ENCODE assay signal across 19 cellular contexts in the genomic region with DNA sequence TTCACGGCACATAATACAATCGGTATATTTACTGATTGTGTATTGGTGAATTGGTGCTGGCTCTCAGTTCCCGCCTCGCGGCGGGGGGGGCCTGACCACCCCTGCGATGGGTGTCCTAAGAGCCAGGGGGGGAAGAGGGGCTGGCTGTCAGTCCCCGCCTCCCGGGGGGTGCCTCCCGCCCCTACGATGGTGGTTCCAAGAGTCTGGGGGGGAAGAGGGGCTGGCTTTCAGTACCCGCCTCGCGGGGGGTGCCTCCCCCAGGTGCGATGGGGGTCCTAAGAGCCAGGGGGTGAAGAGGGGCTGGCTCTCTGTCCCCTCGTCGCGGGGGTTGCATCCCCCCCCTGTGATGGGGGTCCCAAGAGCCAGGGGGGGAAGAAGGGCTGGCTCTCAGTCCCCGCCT.
A peak's percentile ranks its signal among the peaks of the same experiment; 100 is the strongest.
DNase-seq lines count a peak whose midpoint lies in the region; ATAC-seq and TF ChIP-seq lines count a peak whose summit lies in the region.
"Had no signal": no experiment of that assay in that cellular context is flagged by ENCODE, and none has a peak within 500 bp of the region (broad histone marks: within the 10 kb centered on the region; RNA-seq: fewer than 3 reads in every experiment).

No MANE protein-coding gene starts in this region.

- no peaks in the 10 kb centered on the region for H3K36me3 ChIP-seq in spleen
- H3K36me3 ChIP-seq: HAP-1 had no signal

- no peak overlapping the region for H3K27ac Mint-ChIP-seq in H9
- H3K27ac Mint-ChIP-seq: CD4-positive, alpha-beta T cell had no signal

- H3K27ac ChIP-seq in H9 (ENCODE audit: insufficient read length, low read depth, low read length) (no peak overlapping the region), spleen (no peak overlapping the region)
- H3K27ac ChIP-seq: 22Rv1, A549, C4-2B, HL-60 had no signal

- no peaks in the 10 kb centered on the region for H3K23me2 ChIP-seq in H9 (ENCODE audit: insufficient read length, low read depth, low read length, poor library complexity, severe bottlenecking)

- TF ChIP-seq CTCF in H9 (conservative IDR thresholded peaks at IDR 0.05) (no peak), spleen (IDR thresholded peaks at IDR 0.05 in 8 of 11, conservative IDR thresholded peaks at IDR 0.05 in 3 of 11) (no peak)

- no peaks in the 10 kb centered on the region for H3K79me2 ChIP-seq in H9 (ENCODE audit: insufficient read depth, low read length)

- no peak overlapping the region for H2AFZ ChIP-seq in H9 (ENCODE audit: low read length)

- no peak overlapping the region for H3K18ac ChIP-seq in H9 (ENCODE audit: insufficient read length, low read depth, low read length)

- no peak overlapping the region for H3K56ac ChIP-seq in H9 (ENCODE audit: insufficient read length, low read depth, low read length)

- WGBS in H9 (ENCODE audit: extremely low coverage, insufficient read length, low lambda C conversion rate): no CpG with 5 or more reads among the region's 19 CpGs
- whole genome bisulfite sequencing in spleen, 5 donors: 92 to 96% (median 94%) methylated on average over 8 to 19 of the region's 19 CpGs

- H3K9me3 ChIP-seq in H9 (ENCODE audit: control insufficient read depth, low read depth, low read length) (no peaks in the 10 kb centered on the region), spleen (peaks cover 0 to 51% (median 25%) of the 10 kb centered on the region in 8 donors)
- H3K9me3 ChIP-seq: A549, Caco-2, HAP-1 had no signal

- H4K20me1 ChIP-seq in H9 (ENCODE audit: control insufficient read depth, insufficient read depth, insufficient read length): no peaks in the 10 kb centered on the region

- H3K23ac ChIP-seq in H9 (ENCODE audit: insufficient read length, low read depth, low read length): no peak overlapping the region

- no peak overlapping the region for H4K5ac ChIP-seq in H9 (ENCODE audit: insufficient read length, low read depth, low read length)

- H3K79me1 ChIP-seq in H9 (ENCODE audit: insufficient read depth, low read depth, low read length, poor library complexity, severe bottlenecking): no peaks in the 10 kb centered on the region

- H3K4me3 Mint-ChIP-seq in H9: no peak overlapping the region
- H3K4me3 Mint-ChIP-seq: CD4-positive, alpha-beta T cell had no signal

- no peak overlapping the region for H2BK5ac ChIP-seq in H9 (ENCODE audit: insufficient read length, low read length)

- peaks cover 0 to 2% of the 10 kb centered on the region in 2 experiments; a peak in 1 of 5 replicates for H3K9me3 Mint-ChIP-seq in H9
- H3K9me3 Mint-ChIP-seq: CD4-positive, alpha-beta T cell had no signal

- H3K4me1 Mint-ChIP-seq in H9: no peaks in the 10 kb centered on the region

- TF ChIP-seq POLR2A in spleen (IDR thresholded peaks at IDR 0.05): no peak

- H4K91ac ChIP-seq in H9 (ENCODE audit: insufficient read length, low read depth, low read length): no peak overlapping the region

- H2BK20ac ChIP-seq in H9 (ENCODE audit: low read depth, low read length, poor library complexity, severe bottlenecking): no peak overlapping the region

- peak; percentile 8 for DNase-seq in DMS53 (lab: John Stamatoyannopoulos, UW)
- no peak for DNase-seq in DMS53 treated with DMSO at 0.1 percent for 48 hours (lab: John Stamatoyannopoulos, UW; ENCODE audit: unreplicated experiment)
- peak; percentile 10 for DNase-seq in H9
- DNase-seq in mesenteric fat pad (ENCODE audit: low spot score): peak; percentile 86
- peak; percentile 68 for DNase-seq in spleen
- no peak for DNase-seq in NCI-H1092 treated with DMSO at 0.1 percent for 48 hours (lab: John Stamatoyannopoulos, UW)
- DNase-seq in superior temporal gyrus (ENCODE audit: extremely low spot score): no peak
- DNase-seq: AML-193; Caco-2; CD4-positive, alpha-beta T cell; DMS79 treated with DMSO at 0.1 percent for 48 hours; GF-D8; IMR-90 had no signal

- H3K4me3 ChIP-seq in spleen: no peak overlapping the region
- H3K4me3 ChIP-seq: A549, HAP-1 had no signal

- ATAC-seq in HG03520 (IDR thresholded peaks at IDR 0.05; ENCODE audit: unreplicated experiment): no peak
- ATAC-seq: A549 had no signal

- H3K4me1 ChIP-seq in H9 (ENCODE audit: insufficient read depth, low read length) (no peaks in the 10 kb centered on the region), spleen (no peaks in the 10 kb centered on the region)
- H3K4me1 ChIP-seq: A549, HAP-1 had no signal

- H3K4me2 ChIP-seq in H9 (ENCODE audit: insufficient read depth, insufficient read length, low read length): no peak overlapping the region
- H3K4me2 ChIP-seq: A549 had no signal

- H3K27me3 ChIP-seq in H9 (ENCODE audit: insufficient read depth, low read length): no peaks in the 10 kb centered on the region
- no peaks in the 10 kb centered on the region for H3K27me3 ChIP-seq in spleen (replicated peaks in 1 of 7)

- no peak overlapping the region for H2BK120ac ChIP-seq in H9 (ENCODE audit: low read depth, low read length, poor library complexity, severe bottlenecking)

- intact Hi-C loops in spleen (cut with DNase I; ENCODE audit: low total_unique reads): no loop called here

- H3K4ac ChIP-seq in H9 (ENCODE audit: low read depth, low read length): no peak overlapping the region

- no peak overlapping the region for H3K14ac ChIP-seq in H9 (ENCODE audit: insufficient read depth, low read length)

- no peaks in the 10 kb centered on the region for H3K27me3 Mint-ChIP-seq in H9 (ENCODE audit: low read depth)
- H3K27me3 Mint-ChIP-seq: CD4-positive, alpha-beta T cell had no signal

- no peaks in the 10 kb centered on the region for H3K36me3 Mint-ChIP-seq in H9 (ENCODE audit: insufficient read depth in 1 of 3, low read depth in 3 of 3)

- no peak overlapping the region for H4K8ac ChIP-seq in H9 (replicated peaks; ENCODE audit: insufficient read length, low read depth, low read length)

- H3K9ac ChIP-seq in H9 (ENCODE audit: extremely low read depth, insufficient read length, low read length): no peak overlapping the region

- no peak overlapping the region for H2BK12ac ChIP-seq in H9 (ENCODE audit: insufficient read length, low read depth, low read length)

- no peak overlapping the region for H2AK5ac ChIP-seq in H9 (ENCODE audit: insufficient read length, low read length)

- no peak overlapping the region for H2BK15ac ChIP-seq in H9 (ENCODE audit: low read depth, low read length)

- H3T11ph ChIP-seq in H9 (ENCODE audit: low read length): no peak overlapping the region

Comparison
In these comparisons a context has a peak if more than half of its experiments do, and no peak if none do; other contexts are left out.
1. DNase-seq: peak in DMS53 (single experiment), H9 (single experiment), mesenteric fat pad (single experiment) and spleen (single experiment); none in DMS53 treated with DMSO at 0.1 percent for 48 hours (single experiment), NCI-H1092 treated with DMSO at 0.1 percent for 48 hours (single experiment) and superior temporal gyrus (single experiment).